ENCODE assay signal across 8 cellular contexts in the genomic region with DNA sequence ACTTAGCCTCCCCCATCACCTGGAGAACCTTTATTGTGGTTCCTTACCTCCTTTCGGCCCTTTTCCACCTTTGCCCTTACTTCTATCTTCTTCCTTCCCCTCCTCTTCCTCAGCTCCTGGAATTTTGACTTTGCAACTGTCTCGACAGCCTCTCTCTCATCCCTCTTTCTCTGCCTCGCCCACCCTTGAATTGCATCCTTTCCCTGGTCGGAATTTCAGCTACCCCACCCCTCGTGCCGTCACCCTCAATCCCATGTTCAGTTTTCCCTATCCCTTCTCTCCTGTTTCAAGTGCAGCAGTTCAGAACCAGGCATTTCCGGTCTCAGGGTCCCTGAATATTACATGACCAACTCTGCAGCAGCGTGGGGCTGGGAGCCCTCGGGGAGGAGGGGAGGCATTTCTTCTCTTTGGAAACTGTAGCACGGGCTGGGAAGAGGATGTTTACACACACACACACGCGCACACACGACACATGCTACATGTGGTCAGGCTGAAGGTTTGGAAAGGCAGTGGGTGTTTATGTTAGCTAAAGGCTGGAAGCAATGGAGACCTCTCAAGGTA. TPM values are rescaled to one million over a fixed set of nuclear protein-coding genes. Genes with fewer than 3 reads are reported as not detected.
DNase-seq lines count a peak whose midpoint lies in the region; ATAC-seq and TF ChIP-seq lines count a peak whose summit lies in the region.

No MANE protein-coding gene starts in this region.

- peak overlapping the region; percentile 71 for H3K9ac ChIP-seq in HUES64 (ENCODE audit: low read depth, low read length)

- peak overlapping the region; percentile 73 to 97 (median 95) for H3K27ac Mint-ChIP-seq in CD4-positive, alpha-beta memory T cell
- peak overlapping the region; percentile 84 for H3K27ac Mint-ChIP-seq in activated CD4-positive, alpha-beta memory T cell treated with anti-CD3 and anti-CD28 coated beads, Interleukin-2, amount 10 ng/mL, durations not matched to agents 7 days and 5 days

- H3K9me3 Mint-ChIP-seq in CD4-positive, alpha-beta memory T cell = no peaks in the 10 kb centered on the region
- H3K9me3 Mint-ChIP-seq in activated CD4-positive, alpha-beta memory T cell treated with anti-CD3 and anti-CD28 coated beads, Interleukin-2, amount 10 ng/mL, durations not matched to agents 7 days and 5 days = no peaks in the 10 kb centered on the region

- no peak for TF ChIP-seq POLR2A in ovary (IDR thresholded peaks at IDR 0.05)

- H3K36me3 Mint-ChIP-seq in CD4-positive, alpha-beta memory T cell = peaks cover 6 to 7% of the 10 kb centered on the region in 2 donors
- peaks cover 17% of the 10 kb centered on the region for H3K36me3 Mint-ChIP-seq in activated CD4-positive, alpha-beta memory T cell treated with anti-CD3 and anti-CD28 coated beads, Interleukin-2, amount 10 ng/mL, durations not matched to agents 7 days and 5 days (ENCODE audit: low read depth)

- H3K27me3 Mint-ChIP-seq in CD4-positive, alpha-beta memory T cell = no peaks in the 10 kb centered on the region
- H3K27me3 Mint-ChIP-seq in activated CD4-positive, alpha-beta memory T cell treated with anti-CD3 and anti-CD28 coated beads, Interleukin-2, amount 10 ng/mL, durations not matched to agents 7 days and 5 days = no peaks in the 10 kb centered on the region

- POLR2A ChIA-PET in CD4-positive, alpha-beta memory T cell (lab: Charles Lee; ENCODE audit: partially characterized antibody) = interaction anchor here (0.5 to 4.3 kb wide), 10 partner anchors 8 to 133 kb away, joined by 3 to 25 read pairs (median 6); partner anchors contain the start of genes ARRB2, GLTPD2, PLD2 and SPAG7
- POLR2A ChIA-PET in activated CD4-positive, alpha-beta memory T cell treated with anti-CD3 and anti-CD28 coated beads, Interleukin-2, amount 10 ng/mL, durations not matched to agents 7 days and 5 days (lab: Charles Lee) = interaction anchor here (1.1 to 2.1 kb wide), 5 partner anchors 27 to 125 kb away, joined by 3 to 5 read pairs (median 4); partner anchors contain the start of genes ARRB2 and PSMB6

- TF ChIP-seq CTCF in foreskin keratinocyte (conservative IDR thresholded peaks at IDR 0.05) (no peak), ovary (IDR thresholded peaks at IDR 0.05) (no peak), GM13976 (IDR thresholded peaks at IDR 0.05; ENCODE audit: borderline replicate concordance, control extremely low read depth, extremely low read depth, insufficient read depth, missing control alignments) (no peak)

- H3K9me3 ChIP-seq in CD4-positive, alpha-beta memory T cell (ENCODE audit: control insufficient read depth in 1 of 2, low read length in 2 of 2) = no peaks in the 10 kb centered on the region
- H3K9me3 ChIP-seq in HUES64 (ENCODE audit: insufficient read depth, low read depth, low read length) (no peaks in the 10 kb centered on the region), ovary (no peaks in the 10 kb centered on the region)

- no peak for ATAC-seq in foreskin keratinocyte
- ATAC-seq in HG02588 (IDR thresholded peaks at IDR 0.05; ENCODE audit: unreplicated experiment) = no peak

- H3K4me3 ChIP-seq in CD4-positive, alpha-beta memory T cell (ENCODE audit: low read length in 2 of 2) = peak overlapping the region; percentile 55 to 77
- H3K4me3 ChIP-seq in HUES64 (ENCODE audit: low read length) (peak overlapping the region; percentile 78), ovary (peak overlapping the region; percentile 81)

- peaks cover 3% of the 10 kb centered on the region for H3K36me3 ChIP-seq in CD4-positive, alpha-beta memory T cell (ENCODE audit: insufficient read depth, low read length)
- H3K36me3 ChIP-seq in HUES64 (ENCODE audit: insufficient read depth, low read length) (peaks cover 8% of the 10 kb centered on the region; the same call in 1 of the 2 replicates), ovary (no peaks in the 10 kb centered on the region)

- H3K4me1 ChIP-seq in CD4-positive, alpha-beta memory T cell (ENCODE audit: insufficient read depth, low read length) = peaks cover 36% of the 10 kb centered on the region
- H3K4me1 ChIP-seq in HUES64 (ENCODE audit: insufficient read depth, low read length) (peaks cover 16% of the 10 kb centered on the region), foreskin keratinocyte (no peaks in the 10 kb centered on the region), ovary (ENCODE audit: insufficient read depth) (peaks cover 16% of the 10 kb centered on the region)

- intact Hi-C loops in CD4-positive, alpha-beta memory T cell (cut with micrococcal nuclease) = loop anchor here (1.0 to 10.0 kb wide), 4 partner anchors 27 to 124 kb away; partner anchors contain the start of genes ARRB2, PLD2 and PSMB6
- intact Hi-C loops in ovary (cut with DNase I) = no loop called here

- in situ Hi-C loops in GM13976 (cut with MboI; ENCODE audit: low sequenced_read_pairs, unreplicated experiment) = no loop called here

- H3K27me3 ChIP-seq in CD4-positive, alpha-beta memory T cell (ENCODE audit: insufficient read depth, low read length) = no peaks in the 10 kb centered on the region
- no peaks in the 10 kb centered on the region for H3K27me3 ChIP-seq in HUES64 (ENCODE audit: insufficient read depth, low read length)
- no peaks in the 10 kb centered on the region for H3K27me3 ChIP-seq in foreskin keratinocyte
- H3K27me3 ChIP-seq in ovary = no peaks in the 10 kb centered on the region

- peak overlapping the region; percentile 84 to 97 (median 94) for H3K4me3 Mint-ChIP-seq in CD4-positive, alpha-beta memory T cell
- H3K4me3 Mint-ChIP-seq in activated CD4-positive, alpha-beta memory T cell treated with anti-CD3 and anti-CD28 coated beads, Interleukin-2, amount 10 ng/mL, durations not matched to agents 7 days and 5 days = peak overlapping the region; percentile 92

- H3K4me1 Mint-ChIP-seq in CD4-positive, alpha-beta memory T cell = peaks cover 29 to 48% (median 39%) of the 10 kb centered on the region in 4 donors
- peaks cover 42% of the 10 kb centered on the region for H3K4me1 Mint-ChIP-seq in activated CD4-positive, alpha-beta memory T cell treated with anti-CD3 and anti-CD28 coated beads, Interleukin-2, amount 10 ng/mL, durations not matched to agents 7 days and 5 days

- no peak for TF ChIP-seq EP300 in ovary (IDR thresholded peaks at IDR 0.05)

- peak overlapping the region; percentile 84 for H3K27ac ChIP-seq in CD4-positive, alpha-beta memory T cell (ENCODE audit: low read depth, low read length)
- H3K27ac ChIP-seq in HUES64 (ENCODE audit: low read depth, low read length) (peak overlapping the region; percentile 47; the same call in 1 of the 2 replicates), foreskin keratinocyte (peak overlapping the region; percentile 36), ovary (peak overlapping the region; percentile 96)

- peak in 1 of 5 donors; percentile 14 for DNase-seq in CD4-positive, alpha-beta memory T cell
- peak; percentile 22 for DNase-seq in activated CD4-positive, alpha-beta memory T cell treated with anti-CD3 and anti-CD28 coated beads, Interleukin-2, amount 10 ng/mL, durations not matched to agents 7 days and 5 days
- DNase-seq in foreskin keratinocyte (no peak), ovary (peak; percentile 38 to 55 (median 45)), NCI-H1092 (lab: John Stamatoyannopoulos, UW) (no peak), GM13976 (ENCODE audit: low spot score) (no peak)

- CTCF ChIA-PET in CD4-positive, alpha-beta memory T cell (lab: Charles Lee; ENCODE audit: partially characterized antibody) = interaction anchor here (0.8 to 2.6 kb wide), 4 partner anchors 27 to 124 kb away, joined by 3 to 14 read pairs (median 5); partner anchors contain the start of genes ARRB2, GLTPD2, PLD2 and PSMB6
- CTCF ChIA-PET in activated CD4-positive, alpha-beta memory T cell treated with anti-CD3 and anti-CD28 coated beads, Interleukin-2, amount 10 ng/mL, durations not matched to agents 7 days and 5 days (lab: Charles Lee) = interaction anchor here (1.0 to 2.0 kb wide), 2 partner anchors 44 to 123 kb away, joined by 3 to 6 read pairs; partner anchors contain the start of gene ARRB2

- 13% methylated on average over 11 of the region's 13 CpGs for WGBS in HUES64
- WGBS in ovary, 3 donors = 1% methylated on average over 13 of the region's 13 CpGs

RNA-seq across cellular contexts. Expression of gene MINK1, which starts 0.9 kb away (rescaled TPM):
- 100 to 1,000 TPM; 134 to 139 TPM for total RNA-seq in CD4-positive, alpha-beta memory T cell
- 10 to 100 TPM in 1 of 2 donors, 1 to 10 TPM in 1; 4.3 to 43.6 TPM for polyA plus RNA-seq in CD4-positive, alpha-beta memory T cell
- 23.9 TPM for polyA plus RNA-seq in HUES64 (2013, experiment 1 of 2)
- polyA plus RNA-seq in HUES64 (2013, experiment 2 of 2) = 29.2 TPM
- total RNA-seq in activated CD4-positive, alpha-beta memory T cell treated with anti-CD3 and anti-CD28 coated beads, Interleukin-2, amount 10 ng/mL, durations not matched to agents 7 days and 5 days = 100 to 1,000 TPM; 107 to 109 TPM
- 81.5 and 85.5 TPM in 2 replicates for total RNA-seq in foreskin keratinocyte
- polyA plus RNA-seq in foreskin keratinocyte = 51.5 and 53.7 TPM in 2 replicates
- total RNA-seq in ovary = 100 to 1,000 TPM in 4 of 7 donors, 10 to 100 TPM in 3; 37.6 to 177 (median 108) TPM
- polyA plus RNA-seq in ovary = 10 to 100 TPM; 66.4 to 71.9 TPM

RNA-seq across cellular contexts. Expression of gene PLD2, which starts 27.1 kb away (rescaled TPM):
- 10 to 100 TPM; 30.8 to 37.5 TPM for total RNA-seq in CD4-positive, alpha-beta memory T cell
- 1 to 10 TPM; 1.9 to 5.0 TPM for polyA plus RNA-seq in CD4-positive, alpha-beta memory T cell
- 26.2 TPM for polyA plus RNA-seq in HUES64 (2013, experiment 1 of 2)
- 24.0 TPM for polyA plus RNA-seq in HUES64 (2013, experiment 2 of 2)
- total RNA-seq in activated CD4-positive, alpha-beta memory T cell treated with anti-CD3 and anti-CD28 coated beads, Interleukin-2, amount 10 ng/mL, durations not matched to agents 7 days and 5 days = 10 to 100 TPM; 17.4 to 20.7 TPM
- total RNA-seq in foreskin keratinocyte (27.9 and 31.6 TPM in 2 replicates), ovary (10 to 100 TPM; 16.2 to 53.3 (median 42.7) TPM)
- polyA plus RNA-seq in foreskin keratinocyte (20.4 and 22.8 TPM in 2 replicates), ovary (10 to 100 TPM; 20.3 to 31.4 TPM)

RNA-seq across cellular contexts. Expression of gene PSMB6, which starts 38.1 kb away (rescaled TPM):
- 10 to 100 TPM; 44.4 to 46.4 TPM for total RNA-seq in CD4-positive, alpha-beta memory T cell
- polyA plus RNA-seq in CD4-positive, alpha-beta memory T cell = 100 to 1,000 TPM; 235 to 462 TPM
- 251 TPM for polyA plus RNA-seq in HUES64 (2013, experiment 1 of 2)
- polyA plus RNA-seq in HUES64 (2013, experiment 2 of 2) = 255 TPM
- 100 to 1,000 TPM; 118 to 121 TPM for total RNA-seq in activated CD4-positive, alpha-beta memory T cell treated with anti-CD3 and anti-CD28 coated beads, Interleukin-2, amount 10 ng/mL, durations not matched to agents 7 days and 5 days
- total RNA-seq in foreskin keratinocyte (231 and 249 TPM in 2 replicates), ovary (100 to 1,000 TPM in 1 of 7 donors, 10 to 100 TPM in 6; 74.6 to 123 (median 87.9) TPM)
- polyA plus RNA-seq in foreskin keratinocyte (385 and 388 TPM in 2 replicates), ovary (100 to 1,000 TPM in 1 of 2 donors, 10 to 100 TPM in 1; 87.8 to 111 TPM)

RNA-seq across cellular contexts. Expression of gene GLTPD2, which starts 45.3 kb away (rescaled TPM):
- not detected for total RNA-seq in CD4-positive, alpha-beta memory T cell
- not detected for polyA plus RNA-seq in CD4-positive, alpha-beta memory T cell
- polyA plus RNA-seq in HUES64 (2013, experiment 1 of 2) = not detected
- polyA plus RNA-seq in HUES64 (2013, experiment 2 of 2) = not detected
- not detected for total RNA-seq in activated CD4-positive, alpha-beta memory T cell treated with anti-CD3 and anti-CD28 coated beads, Interleukin-2, amount 10 ng/mL, durations not matched to agents 7 days and 5 days
- total RNA-seq in foreskin keratinocyte (not detected in 2 replicates), ovary (not detected)
- polyA plus RNA-seq in foreskin keratinocyte (not detected in 2 replicates), ovary (not detected)

Comparison
In these comparisons a context has a peak if more than half of its experiments do, and no peak if none do; other contexts are left out.
1. DNase-seq: peak in activated CD4-positive, alpha-beta memory T cell treated with anti-CD3 and anti-CD28 coated beads, Interleukin-2, amount 10 ng/mL, durations not matched to agents 7 days and 5 days (single experiment) and ovary (5 of 5); none in foreskin keratinocyte (0 of 2), NCI-H1092 (single experiment) and GM13976 (single experiment).
2. H3K27ac ChIP-seq: peak in every context shown above with its lines; median percentile 96 in ovary; 84 in CD4-positive, alpha-beta memory T cell; 47 in HUES64; 36 in foreskin keratinocyte.
3. Peak in every context shown above with its lines, with median percentiles within 50 percentile points of each other: H3K4me3 ChIP-seq.